In the genomic region with DNA sequence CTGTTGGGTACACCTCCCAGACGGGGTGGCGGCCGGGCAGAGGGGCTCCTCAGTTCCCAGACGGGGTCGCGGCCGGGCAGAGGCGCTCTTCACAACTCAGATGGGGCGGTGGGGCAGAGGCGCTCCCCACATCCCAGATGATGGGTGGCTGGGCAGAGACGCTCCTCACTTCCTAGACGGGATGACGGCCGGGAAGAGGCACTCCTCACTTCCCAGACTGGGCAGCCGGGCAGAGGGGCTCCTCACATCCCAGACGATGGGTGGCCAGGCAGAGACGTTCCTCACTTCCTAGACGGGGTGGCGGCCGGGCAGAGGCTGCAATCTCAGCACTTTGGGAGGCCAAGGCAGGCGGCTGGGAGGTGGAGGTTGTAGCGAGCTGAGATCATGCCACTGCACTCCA, we compare ENCODE assay signal across 9 cellular contexts. TPM values are rescaled to one million over a fixed set of nuclear protein-coding genes. Genes with fewer than 3 reads are reported as not detected.
"Had no signal": no experiment of that assay in that cellular context is flagged by ENCODE, and none has a peak within 500 bp of the region (broad histone marks: within the 10 kb centered on the region; RNA-seq: fewer than 3 reads in every experiment).

No MANE protein-coding gene starts in this region.

RNA-seq across cellular contexts. Expression of gene GPR15LG, which starts 6.8 kb away (rescaled TPM):
- total RNA-seq: LHCN-M2, MCF 10A, NCI-H460, OCI-LY7, PC-9, Right ventricle myocardium inferior, RPMI7951, SJCRH30, SK-MEL-5 had no signal

RNA-seq across cellular contexts. Expression of gene CDHR1, which starts 14.0 kb away (rescaled TPM):
- total RNA-seq: LHCN-M2, MCF 10A, OCI-LY7, PC-9, RPMI7951, SK-MEL-5 had no signal

RNA-seq across cellular contexts. Expression of gene LRIT2, which starts 45.0 kb away (rescaled TPM):
- total RNA-seq: LHCN-M2, MCF 10A, NCI-H460, OCI-LY7, PC-9, Right ventricle myocardium inferior, RPMI7951, SJCRH30, SK-MEL-5 had no signal
